In genomic region chr12:46515829-46516228, GRCh38 we compare ENCODE assay signal across 3 cellular contexts.
TF ChIP-seq lines count a peak whose summit lies in the region.

No MANE protein-coding gene starts in this region.

TF ChIP-seq in HepG2, 621 proteins besides CTCF, POLR2A, EP300 and RAD21:
- TF ChIP-seq ZNF124 (CRISPR knock-in tag; IDR thresholded peaks at IDR 0.05) (no peak), ZNF574 (CRISPR knock-in tag; IDR thresholded peaks at IDR 0.05) (0 out of 2 replicates have a peak, but pooled peaks have one; percentile 21)

TF ChIP-seq in K562, 482 proteins besides CTCF, POLR2A, EP300 and RAD21:
- TF ChIP-seq MTA3 (IDR thresholded peaks at IDR 0.05; ENCODE audit: borderline replicate concordance) (no peak), ARID1B (IDR thresholded peaks at IDR 0.05) (no peak), THAP7 (CRISPR knock-in tag; IDR thresholded peaks at IDR 0.05) (no peak), TCF15 (CRISPR knock-in tag; IDR thresholded peaks at IDR 0.05) (no peak), ZNF699 (CRISPR knock-in tag; IDR thresholded peaks at IDR 0.05; ENCODE audit: insufficient replicate concordance) (no peak), ZNF655 (CRISPR knock-in tag; IDR thresholded peaks at IDR 0.05) (no peak), TCF7L2 (IDR thresholded peaks at IDR 0.05; ENCODE audit: low read depth, low read length) (no peak), HCFC1 (IDR thresholded peaks at IDR 0.05; ENCODE audit: low read depth, low read length) (no peak), MYNN (IDR thresholded peaks at IDR 0.05) (no peak), MYNN (CRISPR knock-in tag; IDR thresholded peaks at IDR 0.05) (no peak), TGIF2 (CRISPR knock-in tag; IDR thresholded peaks at IDR 0.05) (no peak), POLR2AphosphoS5 (IDR thresholded peaks at IDR 0.05; ENCODE audit: control insufficient read depth, insufficient read depth, low read depth, low read length) (no peak), NUFIP1 (IDR thresholded peaks at IDR 0.05; ENCODE audit: partially characterized antibody) (no peak), ZNF263 (CRISPR knock-in tag; IDR thresholded peaks at IDR 0.05; ENCODE audit: borderline replicate concordance) (no peak), PATZ1 (CRISPR knock-in tag; IDR thresholded peaks at IDR 0.05; ENCODE audit: borderline replicate concordance) (no peak), TRIM28 (IDR thresholded peaks at IDR 0.05) (no peak), ZBTB5 (IDR thresholded peaks at IDR 0.05) (no peak), ZSCAN29 (IDR thresholded peaks at IDR 0.05) (no peak), KLF1 (tag; IDR thresholded peaks at IDR 0.05) (no peak)

TF ChIP-seq in GM23338, 12 proteins besides CTCF, POLR2A, EP300 and RAD21:
- TF ChIP-seq JUNB (IDR thresholded peaks at IDR 0.05; ENCODE audit: unreplicated experiment) (no peak), STAT1 (IDR thresholded peaks at IDR 0.05; ENCODE audit: unreplicated experiment) (no peak), ZNF114 (CRISPR knock-in tag; IDR thresholded peaks at IDR 0.05) (no peak), ZNF331 (CRISPR knock-in tag; IDR thresholded peaks at IDR 0.05; ENCODE audit: low read depth) (no peak), ETS1 (IDR thresholded peaks at IDR 0.05) (no peak), EZH2 (IDR thresholded peaks at IDR 0.05; ENCODE audit: low read depth, unreplicated experiment) (no peak), ZNF462 (CRISPR knock-in tag; IDR thresholded peaks at IDR 0.05) (no peak), POLR2AphosphoS5 (IDR thresholded peaks at IDR 0.05; ENCODE audit: low read depth) (no peak), EZH2phosphoT487 (IDR thresholded peaks at IDR 0.05; ENCODE audit: unreplicated experiment) (no peak), CREB1 (CRISPR knock-in tag; IDR thresholded peaks at IDR 0.05; ENCODE audit: low read depth) (no peak), REST (IDR thresholded peaks at IDR 0.05; ENCODE audit: unreplicated experiment) (no peak), NANOG (IDR thresholded peaks at IDR 0.05; ENCODE audit: borderline replicate concordance) (no peak)
